Comparison of ENCODE assay signal across 1 cellular context in genomic region chr20:36861875-36862801, GRCh38.
TF ChIP-seq lines count a peak whose summit lies in the region.

No MANE protein-coding gene starts in this region.

TF ChIP-seq in SK-N-SH, 30 proteins besides CTCF, POLR2A, EP300 and RAD21 (continued from another document):
- TF ChIP-seq, protein P1, sequence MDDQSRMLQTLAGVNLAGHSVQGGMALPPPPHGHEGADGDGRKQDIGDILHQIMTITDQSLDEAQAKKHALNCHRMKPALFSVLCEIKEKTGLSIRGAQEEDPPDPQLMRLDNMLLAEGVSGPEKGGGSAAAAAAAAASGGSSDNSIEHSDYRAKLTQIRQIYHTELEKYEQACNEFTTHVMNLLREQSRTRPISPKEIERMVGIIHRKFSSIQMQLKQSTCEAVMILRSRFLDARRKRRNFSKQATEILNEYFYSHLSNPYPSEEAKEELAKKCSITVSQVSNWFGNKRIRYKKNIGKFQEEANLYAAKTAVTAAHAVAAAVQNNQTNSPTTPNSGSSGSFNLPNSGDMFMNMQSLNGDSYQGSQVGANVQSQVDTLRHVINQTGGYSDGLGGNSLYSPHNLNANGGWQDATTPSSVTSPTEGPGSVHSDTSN (IDR thresholded peaks at IDR 0.05), result peak; percentile 58
- TF ChIP-seq TAF1 (IDR thresholded peaks at IDR 0.05; ENCODE audit: borderline replicate concordance, low read depth, low read length) (peak; percentile 80), MAX (IDR thresholded peaks at IDR 0.05; ENCODE audit: low read depth) (peak; percentile 85), POLR2AphosphoS5 (IDR thresholded peaks at IDR 0.05; ENCODE audit: low read depth, low read length) (peak; percentile 69; the same call in 1 of the 2 replicates), MXI1 (IDR thresholded peaks at IDR 0.05; ENCODE audit: low read depth, low read length) (peak; percentile 97), ELF1 (IDR thresholded peaks at IDR 0.05) (peak; percentile 71), TEAD4 (IDR thresholded peaks at IDR 0.05; ENCODE audit: borderline replicate concordance, insufficient read depth) (no peak), TCF12 (IDR thresholded peaks at IDR 0.05) (peak; percentile 62; the same call in 1 of the 2 replicates), GABPA (IDR thresholded peaks at IDR 0.05; ENCODE audit: low read depth) (peak; percentile 53), USF1 (IDR thresholded peaks at IDR 0.05; ENCODE audit: borderline replicate concordance, low read depth) (no peak), FOXM1 (IDR thresholded peaks at IDR 0.05; ENCODE audit: low read depth) (peak; percentile 40; the same call in 1 of the 2 replicates), NFIC (IDR thresholded peaks at IDR 0.05; ENCODE audit: borderline replicate concordance) (peak; percentile 84), SIN3A (IDR thresholded peaks at IDR 0.05; ENCODE audit: borderline replicate concordance, low read depth, low read length) (peak; percentile 92)
- TF ChIP-seq, protein P2, sequence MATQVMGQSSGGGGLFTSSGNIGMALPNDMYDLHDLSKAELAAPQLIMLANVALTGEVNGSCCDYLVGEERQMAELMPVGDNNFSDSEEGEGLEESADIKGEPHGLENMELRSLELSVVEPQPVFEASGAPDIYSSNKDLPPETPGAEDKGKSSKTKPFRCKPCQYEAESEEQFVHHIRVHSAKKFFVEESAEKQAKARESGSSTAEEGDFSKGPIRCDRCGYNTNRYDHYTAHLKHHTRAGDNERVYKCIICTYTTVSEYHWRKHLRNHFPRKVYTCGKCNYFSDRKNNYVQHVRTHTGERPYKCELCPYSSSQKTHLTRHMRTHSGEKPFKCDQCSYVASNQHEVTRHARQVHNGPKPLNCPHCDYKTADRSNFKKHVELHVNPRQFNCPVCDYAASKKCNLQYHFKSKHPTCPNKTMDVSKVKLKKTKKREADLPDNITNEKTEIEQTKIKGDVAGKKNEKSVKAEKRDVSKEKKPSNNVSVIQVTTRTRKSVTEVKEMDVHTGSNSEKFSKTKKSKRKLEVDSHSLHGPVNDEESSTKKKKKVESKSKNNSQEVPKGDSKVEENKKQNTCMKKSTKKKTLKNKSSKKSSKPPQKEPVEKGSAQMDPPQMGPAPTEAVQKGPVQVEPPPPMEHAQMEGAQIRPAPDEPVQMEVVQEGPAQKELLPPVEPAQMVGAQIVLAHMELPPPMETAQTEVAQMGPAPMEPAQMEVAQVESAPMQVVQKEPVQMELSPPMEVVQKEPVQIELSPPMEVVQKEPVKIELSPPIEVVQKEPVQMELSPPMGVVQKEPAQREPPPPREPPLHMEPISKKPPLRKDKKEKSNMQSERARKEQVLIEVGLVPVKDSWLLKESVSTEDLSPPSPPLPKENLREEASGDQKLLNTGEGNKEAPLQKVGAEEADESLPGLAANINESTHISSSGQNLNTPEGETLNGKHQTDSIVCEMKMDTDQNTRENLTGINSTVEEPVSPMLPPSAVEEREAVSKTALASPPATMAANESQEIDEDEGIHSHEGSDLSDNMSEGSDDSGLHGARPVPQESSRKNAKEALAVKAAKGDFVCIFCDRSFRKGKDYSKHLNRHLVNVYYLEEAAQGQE (IDR thresholded peaks at IDR 0.05; ENCODE audit: low read depth, low read length), result no peak
